ENCODE assay signal across 23 cellular contexts in the genomic region with DNA sequence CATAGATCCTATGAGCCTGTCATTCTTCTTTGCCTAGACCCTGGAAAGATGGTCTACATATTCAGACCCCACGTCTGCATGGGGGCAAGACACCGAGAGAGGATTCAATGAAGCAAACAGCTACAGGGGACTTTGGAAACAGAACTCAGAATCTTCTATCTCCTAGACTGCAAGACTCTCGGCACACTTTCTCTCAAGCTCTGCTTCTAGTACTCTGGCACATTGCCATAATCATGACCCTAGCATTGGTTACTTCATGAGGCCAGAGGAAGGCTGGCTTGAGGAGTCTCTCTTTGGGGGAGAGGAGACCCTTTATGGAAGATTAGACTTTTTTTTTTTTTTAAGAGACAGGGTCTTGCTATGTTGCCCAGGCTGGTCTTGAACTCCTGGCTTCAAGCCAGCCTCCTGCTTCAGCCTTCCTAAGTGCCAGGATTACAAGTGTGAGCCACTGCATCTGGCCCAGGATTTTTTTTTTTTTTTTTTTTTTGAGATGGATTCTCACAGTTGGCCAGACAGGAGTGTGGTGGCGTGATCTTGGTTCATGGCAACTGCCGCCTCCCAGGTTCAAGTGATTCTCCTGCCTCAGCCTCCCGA. TPM values are rescaled to one million over a fixed set of nuclear protein-coding genes. Genes with fewer than 3 reads are reported as not detected.
DNase-seq lines count a peak whose midpoint lies in the region; ATAC-seq and TF ChIP-seq lines count a peak whose summit lies in the region.
"Had no signal": no experiment of that assay in that cellular context is flagged by ENCODE, and none has a peak within 500 bp of the region (broad histone marks: within the 10 kb centered on the region; RNA-seq: fewer than 3 reads in every experiment).

No MANE protein-coding gene starts in this region.

- intact Hi-C loops in HCT116 (cut with micrococcal nuclease) (no loop called here), left lung (cut with DNase I) (no loop called here)

- H3K27me3 ChIP-seq in BE2C (no peaks in the 10 kb centered on the region), HCT116 (ENCODE audit: insufficient read depth, low read length) (no peaks in the 10 kb centered on the region), left lung (peaks cover 0 to 12% of the 10 kb centered on the region in 2 donors)
- H3K27me3 ChIP-seq: tibial nerve had no signal

- H3K4me3 ChIP-seq in BE2C (ENCODE audit: low read depth, low read length), result peak overlapping the region; percentile 36
- H3K4me3 ChIP-seq in HCT116 (replicated peaks in 1 of 2; ENCODE audit: low read depth in 1 of 2, low read length in 2 of 2), result no peak overlapping the region
- no peak overlapping the region for H3K4me3 ChIP-seq in left lung
- H3K4me3 ChIP-seq: GM12878, lower lobe of right lung, PC-9, tibial nerve had no signal

- H3K4me1 Mint-ChIP-seq in mesothelial cell of epicardium, result peaks cover 34% of the 10 kb centered on the region
- H3K4me1 Mint-ChIP-seq: activated CD4-positive, alpha-beta T cell treated with anti-CD3 and anti-CD28 coated beads, Interleukin-2, amount 10 ng/mL, durations not matched to agents 24 days and 14 days had no signal

- peak overlapping the region; percentile 68 for H3K27ac Mint-ChIP-seq in mesothelial cell of epicardium
- H3K27ac Mint-ChIP-seq: activated CD4-positive, alpha-beta T cell treated with anti-CD3 and anti-CD28 coated beads, Interleukin-2, amount 10 ng/mL, durations not matched to agents 24 days and 14 days; activated naive CD4-positive, alpha-beta T cell treated with anti-CD3 and anti-CD28 coated beads for 36 hours; activated T-cell treated with anti-CD3 and anti-CD28 coated beads, Interleukin-2, amount 50 U/mL, for 24 hours had no signal

- TF ChIP-seq CTCF in BE2C (IDR thresholded peaks at IDR 0.05; ENCODE audit: low read depth, low read length), result no peak
- no peak for TF ChIP-seq CTCF in HCT116 (IDR thresholded peaks at IDR 0.05 in 2 of 3, conservative IDR thresholded peaks at IDR 0.05 in 1 of 3; ENCODE audit: borderline replicate concordance in 1 of 3, insufficient read depth in 1 of 3, low read depth in 2 of 3, low read length in 2 of 3)
- TF ChIP-seq CTCF in mesothelial cell of epicardium (IDR thresholded peaks at IDR 0.05; ENCODE audit: unreplicated experiment), result no peak
- TF ChIP-seq CTCF in left lung (IDR thresholded peaks at IDR 0.05), result no peak

- H3K4me1 ChIP-seq in BE2C (peaks cover 23% of the 10 kb centered on the region), HCT116 (ENCODE audit: control insufficient read depth in 1 of 2, insufficient read depth in 2 of 2, low read length in 2 of 2) (peaks cover 26 to 43% of the 10 kb centered on the region in 2 experiments), left lung (no peaks in the 10 kb centered on the region)
- H3K4me1 ChIP-seq: lower lobe of right lung, tibial nerve had no signal

- H4K20me1 ChIP-seq in HCT116 (ENCODE audit: insufficient read depth), result no peaks in the 10 kb centered on the region

- H3K9me2 ChIP-seq in HCT116 (ENCODE audit: insufficient read depth), result no peaks in the 10 kb centered on the region

- no peak for TF ChIP-seq RAD21 in HCT116 (IDR thresholded peaks at IDR 0.05; ENCODE audit: low read depth)

- no peaks in the 10 kb centered on the region for H3K27me3 Mint-ChIP-seq in mesothelial cell of epicardium (ENCODE audit: low read depth)

- BruUV-seq in HCT116 (replicated peaks; lab: Mats Ljungman, UMichigan), result no TSS peak

- peak overlapping the region; percentile 46 for H3K4me3 Mint-ChIP-seq in mesothelial cell of epicardium
- H3K4me3 Mint-ChIP-seq: activated CD4-positive, alpha-beta T cell treated with anti-CD3 and anti-CD28 coated beads, Interleukin-2, amount 10 ng/mL, durations not matched to agents 24 days and 14 days; activated naive CD4-positive, alpha-beta T cell treated with anti-CD3 and anti-CD28 coated beads for 36 hours; activated T-cell treated with anti-CD3 and anti-CD28 coated beads, Interleukin-2, amount 50 U/mL, for 24 hours; neural crest cell had no signal

- no peaks in the 10 kb centered on the region for H3K9me3 ChIP-seq in BE2C
- H3K9me3 ChIP-seq in HCT116 (ENCODE audit: control insufficient read depth in 1 of 2, insufficient read depth in 1 of 2, low read depth in 1 of 2, low read length in 2 of 2), result no peaks in the 10 kb centered on the region
- H3K9me3 ChIP-seq in left lung, result peaks cover 0 to 4% of the 10 kb centered on the region in 2 donors
- H3K9me3 ChIP-seq: Caco-2, lower lobe of right lung had no signal

- H2AFZ ChIP-seq in HCT116 (ENCODE audit: low read depth, low read length, poor library complexity, severe bottlenecking), result no peak overlapping the region
- H2AFZ ChIP-seq: PC-9 had no signal

- ATAC-seq in HCT116 (no peak), left lung (no peak)
- ATAC-seq: GM12878, HepG2, lower lobe of right lung had no signal

- no peaks in the 10 kb centered on the region for H3K36me3 ChIP-seq in BE2C
- no peaks in the 10 kb centered on the region for H3K36me3 ChIP-seq in HCT116 (ENCODE audit: control insufficient read depth in 1 of 2, insufficient read depth in 2 of 2, low read length in 2 of 2)
- no peaks in the 10 kb centered on the region for H3K36me3 ChIP-seq in left lung
- H3K36me3 ChIP-seq: lower lobe of right lung, tibial nerve had no signal

- peak overlapping the region; percentile 54 for H3K4me2 ChIP-seq in HCT116 (ENCODE audit: low read length)
- H3K4me2 ChIP-seq: PC-9 had no signal

- H3K9ac ChIP-seq in HCT116 (ENCODE audit: low read length), result 0 out of 2 replicates have a peak overlapping the region, but pooled peaks have one; percentile 36

- peaks cover 16% of the 10 kb centered on the region for H3K9me3 Mint-ChIP-seq in mesothelial cell of epicardium
- H3K9me3 Mint-ChIP-seq: activated CD4-positive, alpha-beta T cell treated with anti-CD3 and anti-CD28 coated beads, Interleukin-2, amount 10 ng/mL, durations not matched to agents 24 days and 14 days had no signal

- DNase-seq in BE2C, result no peak
- no peak for DNase-seq in HCT116 (ENCODE audit: low read depth, low spot score)
- peak; percentile 22 for DNase-seq in SK-N-DZ (ENCODE audit: low spot score)
- DNase-seq in mesothelial cell of epicardium (ENCODE audit: low spot score in 2 of 2, unreplicated experiment in 2 of 2), result no peak
- DNase-seq in activated naive CD4-positive, alpha-beta T cell (lab: John Stamatoyannopoulos, UW), result no peak
- DNase-seq in left lung, result no peak
- DNase-seq in DMS153 treated with DMSO at 0.1 percent for 48 hours (lab: John Stamatoyannopoulos, UW; ENCODE audit: unreplicated experiment), result no peak
- DNase-seq: activated CD4-positive, alpha-beta T cell treated with anti-CD3 and anti-CD28 coated beads, Interleukin-2, amount 10 ng/mL, durations not matched to agents 24 days and 14 days; activated naive CD4-positive, alpha-beta T cell treated with anti-CD3 and anti-CD28 coated beads for 36 hours; activated T-cell treated with anti-CD3 and anti-CD28 coated beads, Interleukin-2, amount 50 U/mL, for 24 hours; Caco-2; effector CD8-positive, alpha-beta T cell; lower lobe of right lung; NCI-H1105; NCI-H510A; Right ventricle myocardium superior; stimulated activated CD4-positive, alpha-beta T cell treated with anti-CD3 and anti-CD28 coated beads, Interleukin-2, amount 100 ng/mL, for 48 hours had no signal

- POLR2A ChIA-PET in HCT116 (lab: Charles Lee), result no interaction called here

- RAD21 ChIA-PET in HCT116 (lab: Charles Lee; ENCODE audit: low non-redundant PET in 1 of 2, low total read pairs in 2 of 2, uncharacterized antibody in 2 of 2, unreplicated experiment in 2 of 2), result no interaction called here

- H3K79me2 ChIP-seq in HCT116 (ENCODE audit: insufficient read depth, low read length), result no peaks in the 10 kb centered on the region

- 0 out of 2 replicates have a peak overlapping the region, but pooled peaks have one; percentile 29 for H3K27ac ChIP-seq in HCT116 (ENCODE audit: low read depth, low read length)
- no peak overlapping the region for H3K27ac ChIP-seq in left lung
- H3K27ac ChIP-seq: C4-2B, lower lobe of right lung, PC-9, tibial nerve had no signal

- CTCF ChIA-PET in HCT116 (lab: Charles Lee), result interaction anchor here (1.6 kb wide), 1 partner anchor 79 kb away, joined by 5 read pairs; no protein-coding TSS in a partner anchor

- peaks cover 4% of the 10 kb centered on the region for H3K36me3 Mint-ChIP-seq in mesothelial cell of epicardium

- no peak for TF ChIP-seq POLR2A in HCT116 (IDR thresholded peaks at IDR 0.05; ENCODE audit: borderline replicate concordance, extremely low read depth, insufficient read depth, insufficient read length)

TF ChIP-seq in HCT116, 20 proteins besides CTCF, POLR2A, EP300 and RAD21 (continues in another document):
- TF ChIP-seq ZNF274 (IDR thresholded peaks at IDR 0.05; ENCODE audit: low read depth, low read length) (no peak), POLR2AphosphoS5 (IDR thresholded peaks at IDR 0.05; ENCODE audit: low read depth, low read length) (no peak), ZBTB33 (IDR thresholded peaks at IDR 0.05; ENCODE audit: extremely low read depth, insufficient replicate concordance, low read length) (no peak), ATF3 (IDR thresholded peaks at IDR 0.05) (no peak), EGR1 (IDR thresholded peaks at IDR 0.05; ENCODE audit: low read depth) (no peak), EZH2 (IDR thresholded peaks at IDR 0.05) (no peak), CBX3 (IDR thresholded peaks at IDR 0.05; ENCODE audit: low read depth) (no peak)

RNA-seq across cellular contexts. Expression of gene CCDC3, which starts 20.7 kb away (rescaled TPM):
- polyA plus RNA-seq in BE2C (2012; ENCODE audit: insufficient read depth, insufficient read length, low read depth), result 0.14 TPM
- total RNA-seq in HCT116 (2021; ENCODE audit: unreplicated experiment) (10.5 TPM), mesothelial cell of epicardium (5.2 to 5.7 TPM (median 5.4 TPM) in 3 replicates), left lung (1 to 10 TPM; 7.6 to 7.8 TPM)
- 4.6 and 6.3 TPM in 2 replicates for polyA plus RNA-seq in HCT116 (2012)
- polyA plus RNA-seq in SK-N-DZ (2014; cell fraction: cytosol; rRNA removed), result 10.5 and 11.5 TPM in 2 replicates
- polyA plus RNA-seq in SK-N-DZ (2014; cell fraction: nucleus; rRNA removed), result 4.8 and 5.1 TPM in 2 replicates
- total RNA-seq: HepG2, PC-9 had no signal
- polyA plus RNA-seq: GM12878, HepG2 had no signal
